8 cellular contexts compared by ENCODE assay signal in the genomic region with DNA sequence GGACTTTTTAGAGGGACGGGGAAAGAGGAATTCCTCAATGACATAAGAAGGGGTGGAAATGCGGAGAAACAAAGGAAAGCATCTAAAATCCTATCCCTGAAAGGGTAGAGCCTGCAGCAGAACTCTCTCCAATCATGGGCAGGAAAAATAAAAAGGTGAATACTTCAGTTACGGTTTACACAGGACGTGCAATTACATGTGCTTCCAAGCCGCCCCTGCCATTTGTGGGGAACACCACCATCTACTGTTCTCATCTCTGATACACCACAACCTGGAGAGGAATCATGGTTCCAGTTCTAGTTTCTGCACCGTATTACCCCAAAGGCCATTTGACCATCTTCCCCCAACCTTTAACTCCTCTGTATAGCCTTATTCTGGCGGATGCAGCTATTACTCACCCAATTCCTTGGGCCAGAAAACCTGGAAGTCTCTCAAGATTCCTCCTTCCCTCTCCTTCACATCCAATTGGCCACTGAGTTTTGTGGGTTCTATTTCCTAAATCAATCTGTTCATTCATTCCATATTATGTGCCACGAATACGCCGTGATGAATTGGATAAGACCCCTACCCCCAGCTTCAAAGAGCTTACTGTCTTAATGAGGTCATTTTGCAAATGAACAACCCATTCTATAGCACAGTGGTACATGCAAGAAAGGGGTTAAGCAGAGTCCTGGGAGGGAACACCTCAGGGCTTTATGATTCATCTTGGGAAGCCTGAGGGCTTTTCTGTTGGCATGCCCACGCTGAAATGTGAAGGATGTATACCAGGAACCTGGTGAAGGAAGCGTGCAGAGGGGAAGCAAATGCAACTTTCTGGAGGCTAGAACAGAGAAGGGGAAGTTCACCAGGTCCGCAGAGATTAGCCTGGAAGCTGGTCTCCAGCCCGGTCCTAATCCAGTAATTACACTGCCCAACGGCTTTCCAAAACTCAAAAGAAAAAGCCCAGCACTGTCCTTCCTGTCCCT. TPM values are rescaled to one million over a fixed set of nuclear protein-coding genes. Genes with fewer than 3 reads are reported as not detected.
A peak's percentile ranks its signal among the peaks of the same experiment; 100 is the strongest.
DNase-seq lines count a peak whose midpoint lies in the region; ATAC-seq and TF ChIP-seq lines count a peak whose summit lies in the region.

No MANE protein-coding gene starts in this region.

- H3K4me1 ChIP-seq in sigmoid colon: peaks cover 0 to 17% (median 2%) of the 10 kb centered on the region in 4 donors

- intact Hi-C loops in sigmoid colon (cut with DNase I): loop anchor here (5.0 to 10.0 kb wide), 4 partner anchors 34 to 614 kb away; a partner anchor contains a TSS

- TF ChIP-seq CTCF in GM10266 (IDR thresholded peaks at IDR 0.05; ENCODE audit: control insufficient read depth, insufficient read depth, low read depth, missing control alignments) (peak; percentile 33), epithelial cell of esophagus (IDR thresholded peaks at IDR 0.05; ENCODE audit: insufficient read depth, low read depth, low read length, missing control alignments) (peak; percentile 11), sigmoid colon (IDR thresholded peaks at IDR 0.05) (no peak)

- TF ChIP-seq POLR2A in sigmoid colon (IDR thresholded peaks at IDR 0.05): no peak

- 67 to 79% methylated on average over 15 of the region's 15 CpGs for WGBS in sigmoid colon, 2 donors

- peak overlapping the region; percentile 87 to 92 (median 89) for H3K27ac ChIP-seq in sigmoid colon

- no peaks in the 10 kb centered on the region for H3K9me3 ChIP-seq in sigmoid colon

- H3K27me3 ChIP-seq in sigmoid colon: no peaks in the 10 kb centered on the region

- DNase-seq in GM10266 (ENCODE audit: extremely low spot score) (no peak), NCI-H69 (lab: John Stamatoyannopoulos, UW) (peak; percentile 29), epithelial cell of esophagus (ENCODE audit: low read depth) (peak; percentile 24), sigmoid colon (no peak), NCI-H510A treated with DMSO at 0.1 percent for 48 hours (lab: John Stamatoyannopoulos, UW) (no peak), islet precursor cell (no peak)

- peaks cover 0 to 4% (median 0%) of the 10 kb centered on the region in 4 donors for H3K36me3 ChIP-seq in sigmoid colon

- ATAC-seq in GM21390 (IDR thresholded peaks at IDR 0.05; ENCODE audit: unreplicated experiment) (no peak), HG02610 (IDR thresholded peaks at IDR 0.05; ENCODE audit: unreplicated experiment) (no peak)

- H3K4me3 ChIP-seq in epithelial cell of esophagus (ENCODE audit: low read length) (no peak overlapping the region), sigmoid colon (peak overlapping the region in 2 of 4 donors; percentile 66 to 74)

- no peak for TF ChIP-seq EP300 in sigmoid colon (IDR thresholded peaks at IDR 0.05)

RNA-seq across cellular contexts. Expression of a gene that starts 1.4 kb away (rescaled TPM):
- total RNA-seq in sigmoid colon: 10 to 100 TPM; 20.2 to 49.9 (median 21.2) TPM
- 10 to 100 TPM; 16.8 to 22.2 (median 18.3) TPM for polyA plus RNA-seq in sigmoid colon

Comparison
In these comparisons a context has a peak if more than half of its experiments do, and no peak if none do; other contexts are left out.
1. DNase-seq: peak in NCI-H69 (single experiment) and epithelial cell of esophagus (single experiment); none in GM10266 (single experiment), sigmoid colon (single experiment), NCI-H510A treated with DMSO at 0.1 percent for 48 hours (single experiment) and islet precursor cell (single experiment).
2. CTCF ChIP-seq: peak in GM10266 (single experiment) and epithelial cell of esophagus (single experiment); none in sigmoid colon (0 of 4).